23 cellular contexts compared by ENCODE assay signal in the genomic region with DNA sequence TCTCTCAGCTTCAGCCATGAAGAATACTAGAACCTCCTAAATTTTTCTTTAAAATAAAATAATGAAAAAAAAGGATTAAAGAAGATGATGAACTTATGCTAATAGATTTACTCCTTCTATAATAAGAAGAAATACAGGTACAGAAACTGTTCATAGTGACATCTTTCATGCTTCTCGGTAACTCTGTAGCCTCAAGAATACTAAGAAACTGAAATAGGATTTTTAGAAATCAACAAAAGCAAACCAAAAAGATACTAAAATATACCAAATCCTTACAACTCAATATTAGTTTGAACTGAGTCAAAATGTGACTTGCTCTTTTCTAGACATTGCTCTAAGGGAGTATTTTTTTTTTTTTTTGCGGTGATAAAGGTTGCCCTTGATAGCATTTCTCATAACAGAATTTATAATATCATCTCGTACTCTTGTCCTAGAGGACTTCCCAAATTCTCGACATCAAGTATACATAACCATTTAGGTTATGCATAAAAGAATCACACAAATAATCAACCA.
"Had no signal": no experiment of that assay in that cellular context is flagged by ENCODE, and none has a peak within 500 bp of the region (broad histone marks: within the 10 kb centered on the region; RNA-seq: fewer than 3 reads in every experiment).

No MANE protein-coding gene starts in this region.

- H3K36me3 Mint-ChIP-seq: natural killer cell had no signal

- H3K27ac ChIP-seq: left lung, lower lobe of right lung, neural progenitor cell, parathyroid adenoma, right atrium auricular region, vagina, VCaP had no signal

- H3K27me3 Mint-ChIP-seq: activated naive CD4-positive, alpha-beta T cell treated with anti-CD3 and anti-CD28 coated beads, Interleukin-2, amount 10 ng/mL, durations not matched to agents 7 days and 5 days; dendritic cell treated with granulocyte-macrophage colony-stimulating factor and Interleukin-4, amounts not matched to agents 40 ng/mL and 50 ng/mL, for 4 days; stimulated activated naive CD8-positive, alpha-beta T cell treated with anti-CD3 and anti-CD28 coated beads, Interleukin-15, Interleukin-2, amounts not matched to agents 100 ng/mL and 50 ng/mL, for 24 hours had no signal

- H3K9me3 ChIP-seq: left lung, lower lobe of right lung, right atrium auricular region, thoracic aorta, vagina had no signal

- H3K36me3 ChIP-seq: thoracic aorta had no signal

- ATAC-seq: left lung, lower lobe of right lung, natural killer cell had no signal

- H3K4me1 ChIP-seq: left lung, lower lobe of right lung, neural progenitor cell, parathyroid adenoma, right atrium auricular region, vagina had no signal

- DNase-seq: activated CD4-positive, alpha-beta T cell treated with anti-CD3 and anti-CD28 coated beads, Interleukin-2, amount 50 U/mL, for 1 hour; activated CD8-positive, alpha-beta memory T cell treated with anti-CD3 and anti-CD28 coated beads, Interleukin-2, amount 50 U/mL, for 4 hours; activated gamma-delta T cell; activated naive CD4-positive, alpha-beta T cell treated with anti-CD3 and anti-CD28 coated beads, Interleukin-2, amount 10 ng/mL, durations not matched to agents 7 days and 5 days; activated T-cell treated with anti-CD3 and anti-CD28 coated beads, Interleukin-2, amount 50 U/mL, for 1 hour; amygdala; central memory CD4-positive, alpha-beta T cell; endodermal cell; left lung; lower lobe of right lung; natural killer cell; occipital lobe; stimulated activated CD4-positive, alpha-beta T cell treated with anti-CD3 and anti-CD28 coated beads, Interleukin-15, amount 100 ng/mL, for 24 hours; T-helper 9 cell had no signal

- H3K27ac Mint-ChIP-seq: activated naive CD4-positive, alpha-beta T cell treated with anti-CD3 and anti-CD28 coated beads, Interleukin-2, amount 10 ng/mL, durations not matched to agents 7 days and 5 days; activated T-helper 1 cell treated with anti-CD3 and anti-CD28 coated beads, Interleukin-12 subunit alpha, Interleukin-12 subunit beta, Interleukin-2, Interleukin-4 antibody, amounts not matched to agents 30 ng/mL and 10 ng/mL and 1 ng/mL, durations not matched to agents 14 hours and 24 hours and 36 hours; dendritic cell treated with granulocyte-macrophage colony-stimulating factor and Interleukin-4, amounts not matched to agents 40 ng/mL and 50 ng/mL, for 4 days; endodermal cell; natural killer cell; neural progenitor cell; stimulated activated naive CD8-positive, alpha-beta T cell treated with anti-CD3 and anti-CD28 coated beads, Interleukin-15, Interleukin-2, amounts not matched to agents 100 ng/mL and 50 ng/mL, for 24 hours had no signal

- H3K27me3 ChIP-seq: left lung, neural progenitor cell, right atrium auricular region, vagina had no signal

- H3K9ac ChIP-seq: neural progenitor cell, parathyroid adenoma had no signal

- H3K4me2 ChIP-seq: neural progenitor cell had no signal

- H3K9me3 Mint-ChIP-seq: activated naive CD4-positive, alpha-beta T cell treated with anti-CD3 and anti-CD28 coated beads, Interleukin-2, amount 10 ng/mL, durations not matched to agents 7 days and 5 days; activated T-helper 1 cell treated with anti-CD3 and anti-CD28 coated beads, Interleukin-12 subunit alpha, Interleukin-12 subunit beta, Interleukin-2, Interleukin-4 antibody, amounts not matched to agents 30 ng/mL and 10 ng/mL and 1 ng/mL, durations not matched to agents 14 hours and 24 hours and 36 hours; dendritic cell treated with granulocyte-macrophage colony-stimulating factor and Interleukin-4, amounts not matched to agents 40 ng/mL and 50 ng/mL, for 4 days; endodermal cell; natural killer cell; neural progenitor cell; stimulated activated naive CD8-positive, alpha-beta T cell treated with anti-CD3 and anti-CD28 coated beads, Interleukin-15, Interleukin-2, amounts not matched to agents 100 ng/mL and 50 ng/mL, for 24 hours had no signal

- H3K4me3 ChIP-seq: left lung, lower lobe of right lung, neural progenitor cell, right atrium auricular region, thoracic aorta, vagina had no signal

- H3K4me3 Mint-ChIP-seq: activated naive CD4-positive, alpha-beta T cell treated with anti-CD3 and anti-CD28 coated beads, Interleukin-2, amount 10 ng/mL, durations not matched to agents 7 days and 5 days; activated T-helper 1 cell treated with anti-CD3 and anti-CD28 coated beads, Interleukin-12 subunit alpha, Interleukin-12 subunit beta, Interleukin-2, Interleukin-4 antibody, amounts not matched to agents 30 ng/mL and 10 ng/mL and 1 ng/mL, durations not matched to agents 14 hours and 24 hours and 36 hours; dendritic cell treated with granulocyte-macrophage colony-stimulating factor and Interleukin-4, amounts not matched to agents 40 ng/mL and 50 ng/mL, for 4 days; endodermal cell; natural killer cell; neural progenitor cell; stimulated activated naive CD8-positive, alpha-beta T cell treated with anti-CD3 and anti-CD28 coated beads, Interleukin-15, Interleukin-2, amounts not matched to agents 100 ng/mL and 50 ng/mL, for 24 hours had no signal

- H3K4me1 Mint-ChIP-seq: activated naive CD4-positive, alpha-beta T cell treated with anti-CD3 and anti-CD28 coated beads, Interleukin-2, amount 10 ng/mL, durations not matched to agents 7 days and 5 days; endodermal cell; neural progenitor cell had no signal

- H2AFZ ChIP-seq: neural progenitor cell, parathyroid adenoma had no signal
